Comparison of ENCODE assay signal across 19 cellular contexts in genomic region chr17:4504188-4504587, GRCh38. TPM values are rescaled to one million over a fixed set of nuclear protein-coding genes. Genes with fewer than 3 reads are reported as not detected.
DNase-seq lines count a peak whose midpoint lies in the region; ATAC-seq and TF ChIP-seq lines count a peak whose summit lies in the region.
"Had no signal": no experiment of that assay in that cellular context is flagged by ENCODE, and none has a peak within 500 bp of the region (broad histone marks: within the 10 kb centered on the region; RNA-seq: fewer than 3 reads in every experiment).

No MANE protein-coding gene starts in this region.

- H3K23ac ChIP-seq in mesenchymal stem cell (ENCODE audit: low read length in 2 of 2), result no peak overlapping the region

- no peak overlapping the region for H3K18ac ChIP-seq in mesenchymal stem cell (ENCODE audit: low read depth in 1 of 2, low read length in 2 of 2)

- WGBS in spleen, 5 donors, result 16 to 24% (median 22%) methylated on average over 5 of the region's 5 CpGs
- 87% methylated on average over 5 of the region's 5 CpGs for WGBS in mesenchymal stem cell

- no peak overlapping the region for H4K8ac ChIP-seq in mesenchymal stem cell (ENCODE audit: low read length)

- TF ChIP-seq CTCF in Loucy (conservative IDR thresholded peaks at IDR 0.05; ENCODE audit: low read length) (no peak), spleen (IDR thresholded peaks at IDR 0.05 in 8 of 11, conservative IDR thresholded peaks at IDR 0.05 in 3 of 11) (no peak)

- H3K27me3 Mint-ChIP-seq in activated naive CD4-positive, alpha-beta T cell treated with anti-CD3 and anti-CD28 coated beads for 36 hours (ENCODE audit: low read depth), result peaks cover 34% of the 10 kb centered on the region
- H3K27me3 Mint-ChIP-seq in immature natural killer cell (ENCODE audit: low read depth in 3 of 3), result peaks cover 8 to 40% (median 16%) of the 10 kb centered on the region in 3 donors

- H3K9me2 ChIP-seq in Loucy (replicated peaks; ENCODE audit: low read depth, low read length), result no peaks in the 10 kb centered on the region

- H3K36me3 Mint-ChIP-seq in activated naive CD4-positive, alpha-beta T cell treated with anti-CD3 and anti-CD28 coated beads, Interleukin-2, amount 50 U/mL, for 72 hours, result no peaks in the 10 kb centered on the region
- H3K36me3 Mint-ChIP-seq in activated naive CD4-positive, alpha-beta T cell treated with anti-CD3 and anti-CD28 coated beads for 36 hours (ENCODE audit: low read depth), result no peaks in the 10 kb centered on the region
- no peaks in the 10 kb centered on the region for H3K36me3 Mint-ChIP-seq in immature natural killer cell
- H3K36me3 Mint-ChIP-seq: memory B cell had no signal

- H3K9ac ChIP-seq in Loucy (ENCODE audit: low read depth, low read length, poor library complexity, severe bottlenecking) (peak overlapping the region; percentile 56), mesenchymal stem cell (ENCODE audit: low read length) (no peak overlapping the region)

- H2BK5ac ChIP-seq in mesenchymal stem cell (ENCODE audit: low read depth, low read length, poor library complexity, severe bottlenecking), result no peak overlapping the region

- no peaks in the 10 kb centered on the region for H3K9me3 Mint-ChIP-seq in activated naive CD4-positive, alpha-beta T cell treated with anti-CD3 and anti-CD28 coated beads, Interleukin-2, amount 50 U/mL, for 72 hours
- H3K9me3 Mint-ChIP-seq in activated naive CD4-positive, alpha-beta T cell treated with anti-CD3 and anti-CD28 coated beads for 36 hours, result no peaks in the 10 kb centered on the region
- H3K9me3 Mint-ChIP-seq in immature natural killer cell, result peaks cover 0 to 2% (median 0%) of the 10 kb centered on the region in 6 donors
- H3K9me3 Mint-ChIP-seq: activated T-cell treated with anti-CD3 and anti-CD28 coated beads, Interleukin-2, amount 50 U/mL, for 72 hours; GM23338; memory B cell; nephron had no signal

- intact Hi-C loops in activated naive CD4-positive, alpha-beta T cell treated with anti-CD3 and anti-CD28 coated beads for 36 hours (cut with micrococcal nuclease), result loop anchor here (5.0 kb wide), 1 partner anchor 82 kb away; no protein-coding TSS in a partner anchor
- intact Hi-C loops in spleen (cut with DNase I; ENCODE audit: low total_unique reads), result no loop called here

- no peaks in the 10 kb centered on the region for H3K36me3 ChIP-seq in Loucy (ENCODE audit: insufficient read depth, low read length)
- no peaks in the 10 kb centered on the region for H3K36me3 ChIP-seq in spleen
- peaks cover 0 to 22% of the 10 kb centered on the region in 2 experiments for H3K36me3 ChIP-seq in mesenchymal stem cell (ENCODE audit: control insufficient read depth in 1 of 2, insufficient read depth in 2 of 2, low read depth in 1 of 2, low read length in 2 of 2)

- no peak overlapping the region for H3K14ac ChIP-seq in mesenchymal stem cell (ENCODE audit: low read length in 2 of 2)

- H3K4me2 ChIP-seq in Loucy (ENCODE audit: low read depth, low read length, poor library complexity, severe bottlenecking) (peak overlapping the region; percentile 85), mesenchymal stem cell (ENCODE audit: low read length, poor library complexity, severe bottlenecking) (no peak overlapping the region)
- H3K4me2 ChIP-seq: GM23338 had no signal

- no peak overlapping the region for H4K91ac ChIP-seq in mesenchymal stem cell (ENCODE audit: low read length)

- H3K27me3 ChIP-seq in Loucy (ENCODE audit: insufficient read depth, low read length, poor library complexity, severe bottlenecking) (no peaks in the 10 kb centered on the region), spleen (replicated peaks in 1 of 7) (peaks cover 0 to 86% (median 21%) of the 10 kb centered on the region in 7 donors), mesenchymal stem cell (ENCODE audit: control insufficient read depth in 1 of 2, insufficient read depth in 1 of 2, low read length in 2 of 2) (peaks cover 49 to 81% of the 10 kb centered on the region in 2 experiments)

- CTCF ChIA-PET in activated naive CD4-positive, alpha-beta T cell treated with anti-CD3 and anti-CD28 coated beads for 36 hours (lab: Charles Lee), result interaction anchor here (1.0 kb wide), 1 partner anchor 82 kb away, joined by 3 read pairs; no protein-coding TSS in a partner anchor

- no peak overlapping the region for H2BK15ac ChIP-seq in mesenchymal stem cell (ENCODE audit: low read depth, poor library complexity, severe bottlenecking)

- H3K79me1 ChIP-seq in mesenchymal stem cell (replicated peaks; ENCODE audit: low read length, poor library complexity, severe bottlenecking), result no peaks in the 10 kb centered on the region

- H2BK12ac ChIP-seq in mesenchymal stem cell (ENCODE audit: low read length in 2 of 2), result no peak overlapping the region

- H2AFZ ChIP-seq in Loucy (ENCODE audit: low read length), result no peak overlapping the region
- no peak overlapping the region for H2AFZ ChIP-seq in mesenchymal stem cell (ENCODE audit: low read depth, low read length)
- H2AFZ ChIP-seq: GM23338 had no signal

- H3K4me1 Mint-ChIP-seq in activated naive CD4-positive, alpha-beta T cell treated with anti-CD3 and anti-CD28 coated beads for 36 hours (ENCODE audit: low read depth), result peaks cover 25% of the 10 kb centered on the region
- H3K4me1 Mint-ChIP-seq in immature natural killer cell, result peaks cover 30 to 33% of the 10 kb centered on the region in 2 donors

- TF ChIP-seq POLR2A in spleen (IDR thresholded peaks at IDR 0.05), result no peak

- H2AK5ac ChIP-seq in mesenchymal stem cell (ENCODE audit: low read length, severe bottlenecking), result no peak overlapping the region

- no peak for DNase-seq in activated naive CD4-positive, alpha-beta T cell treated with anti-CD3 and anti-CD28 coated beads, Interleukin-2, amount 50 U/mL, for 72 hours (ENCODE audit: low spot score in 2 of 2)
- DNase-seq in activated naive CD4-positive, alpha-beta T cell treated with anti-CD3 and anti-CD28 coated beads for 36 hours, result no peak
- DNase-seq in epithelial cell of prostate (ENCODE audit: low read depth, low spot score) (no peak), spleen (peak; percentile 60), DMS114 treated with DMSO at 0.1 percent for 48 hours (lab: John Stamatoyannopoulos, UW; ENCODE audit: unreplicated experiment) (no peak), mesenchymal stem cell (no peak), immature natural killer cell (no peak)
- DNase-seq: activated CD4-positive, alpha-beta T cell treated with anti-CD3 and anti-CD28 coated beads, Interleukin-2, amount 50 U/mL, for 48 hours; activated T-cell treated with anti-CD3 and anti-CD28 coated beads, Interleukin-2, amount 50 U/mL, for 72 hours; amniotic stem cell; NCI-H1694 treated with DMSO at 0.1 percent for 48 hours; NCI-H524 had no signal

- H3K27ac Mint-ChIP-seq in activated naive CD4-positive, alpha-beta T cell treated with anti-CD3 and anti-CD28 coated beads, Interleukin-2, amount 50 U/mL, for 72 hours, result no peak overlapping the region
- H3K27ac Mint-ChIP-seq in activated naive CD4-positive, alpha-beta T cell treated with anti-CD3 and anti-CD28 coated beads for 36 hours, result no peak overlapping the region
- H3K27ac Mint-ChIP-seq in immature natural killer cell, result no peak overlapping the region
- H3K27ac Mint-ChIP-seq: activated T-cell treated with anti-CD3 and anti-CD28 coated beads, Interleukin-2, amount 50 U/mL, for 72 hours; GM23338; memory B cell had no signal

- H3K4me3 ChIP-seq in Loucy (ENCODE audit: low read length, poor library complexity, severe bottlenecking) (peak overlapping the region; percentile 60), spleen (no peak overlapping the region), mesenchymal stem cell (ENCODE audit: insufficient read depth in 1 of 2, low read depth in 1 of 2, low read length in 2 of 2) (no peak overlapping the region)
- H3K4me3 ChIP-seq: GM23338, SK-N-MC had no signal

- H3K9me3 ChIP-seq in Loucy (ENCODE audit: insufficient read depth, low read depth, low read length) (no peaks in the 10 kb centered on the region), spleen (no peaks in the 10 kb centered on the region), mesenchymal stem cell (ENCODE audit: control insufficient read depth, low read length) (no peaks in the 10 kb centered on the region)

- no peak overlapping the region for H3K4ac ChIP-seq in mesenchymal stem cell (ENCODE audit: low read depth in 1 of 2, low read length in 2 of 2)

- H3K79me2 ChIP-seq in Loucy (ENCODE audit: insufficient read depth, low read length), result peaks cover 93% of the 10 kb centered on the region

- no peaks in the 10 kb centered on the region for H3F3A ChIP-seq in Loucy (ENCODE audit: low read depth)

- no peak overlapping the region for H2BK120ac ChIP-seq in mesenchymal stem cell (ENCODE audit: low read depth, low read length)

- H3K27ac ChIP-seq in epithelial cell of prostate, result peak overlapping the region; percentile 29
- peak overlapping the region in 4 of 8 donors; percentile 36 to 56 (median 52) for H3K27ac ChIP-seq in spleen
- H3K27ac ChIP-seq in mesenchymal stem cell (ENCODE audit: low read length, poor library complexity, severe bottlenecking), result no peak overlapping the region
- H3K27ac ChIP-seq: SK-N-MC had no signal

- no peak overlapping the region for H3K4me3 Mint-ChIP-seq in activated naive CD4-positive, alpha-beta T cell treated with anti-CD3 and anti-CD28 coated beads for 36 hours
- H3K4me3 Mint-ChIP-seq in immature natural killer cell, result no peak overlapping the region
- H3K4me3 Mint-ChIP-seq: activated T-cell treated with anti-CD3 and anti-CD28 coated beads, Interleukin-2, amount 50 U/mL, for 72 hours; GM23338; memory B cell; nephron had no signal

- ATAC-seq in activated naive CD4-positive, alpha-beta T cell treated with anti-CD3 and anti-CD28 coated beads, Interleukin-2, amount 50 U/mL, for 72 hours, result peak; percentile 21 to 26
- ATAC-seq: GM23338 had no signal

- peaks cover 77% of the 10 kb centered on the region for H3K4me1 ChIP-seq in Loucy (ENCODE audit: insufficient read depth, low read length, poor library complexity, severe bottlenecking)
- H3K4me1 ChIP-seq in spleen, result peaks cover 45 to 100% (median 79%) of the 10 kb centered on the region in 6 donors
- H3K4me1 ChIP-seq in mesenchymal stem cell (ENCODE audit: control insufficient read depth, insufficient read depth, low read depth, low read length), result peaks cover 25% of the 10 kb centered on the region

- H4K20me1 ChIP-seq in Loucy (ENCODE audit: insufficient read depth, low read length, poor library complexity, severe bottlenecking), result peaks cover 6% of the 10 kb centered on the region

RNA-seq across cellular contexts. Expression of gene SPNS2, which starts 5.5 kb away (rescaled TPM):
- under 1 TPM; 0.16 to 0.64 TPM for total RNA-seq in activated naive CD4-positive, alpha-beta T cell treated with anti-CD3 and anti-CD28 coated beads, Interleukin-2, amount 50 U/mL, for 72 hours
- total RNA-seq in activated naive CD4-positive, alpha-beta T cell treated with anti-CD3 and anti-CD28 coated beads for 36 hours, result 1 to 10 TPM in 1 of 2 experiments, under 1 TPM in 1; 0.45 to 1.1 TPM
- total RNA-seq in spleen, result 10 to 100 TPM; 19.6 to 53.5 (median 36.6) TPM
- polyA plus RNA-seq in spleen, result 10 to 100 TPM in 2 of 3 donors, 1 to 10 TPM in 1; 8.1 to 20.4 (median 13.2) TPM
- 0.01 TPM for polyA plus RNA-seq in mesenchymal stem cell (2013, experiment 1 of 2)
- polyA plus RNA-seq in mesenchymal stem cell (2013, experiment 2 of 2), result not detected
- polyA plus RNA-seq in immature natural killer cell, result under 1 TPM in 1 of 3 donors, not detected in 2; 0.26 TPM
- polyA plus RNA-seq: AG04450 had no signal

RNA-seq across cellular contexts. Expression of gene MYBBP1A, which starts 51.0 kb away (rescaled TPM):
- 10 to 100 TPM; 62.3 to 71.3 TPM for total RNA-seq in activated naive CD4-positive, alpha-beta T cell treated with anti-CD3 and anti-CD28 coated beads, Interleukin-2, amount 50 U/mL, for 72 hours
- total RNA-seq in activated naive CD4-positive, alpha-beta T cell treated with anti-CD3 and anti-CD28 coated beads for 36 hours, result 10 to 100 TPM; 73.7 to 80.7 TPM
- 10 to 100 TPM; 37.1 to 71.2 (median 54.4) TPM for total RNA-seq in spleen
- 10 to 100 TPM; 24.7 to 48.6 (median 35.5) TPM for polyA plus RNA-seq in spleen
- polyA plus RNA-seq in mesenchymal stem cell (2013, experiment 1 of 2), result 20.8 TPM
- 19.7 TPM for polyA plus RNA-seq in mesenchymal stem cell (2013, experiment 2 of 2)
- 10 to 100 TPM in 1 of 3 donors, 1 to 10 TPM in 2; 3.5 to 21.9 (median 7.2) TPM for polyA plus RNA-seq in immature natural killer cell

RNA-seq across cellular contexts. Expression of gene GGT6, which starts 56.2 kb away (rescaled TPM):
- not detected for total RNA-seq in activated naive CD4-positive, alpha-beta T cell treated with anti-CD3 and anti-CD28 coated beads, Interleukin-2, amount 50 U/mL, for 72 hours
- total RNA-seq in activated naive CD4-positive, alpha-beta T cell treated with anti-CD3 and anti-CD28 coated beads for 36 hours, result not detected
- total RNA-seq in spleen, result under 1 TPM in 1 of 7 donors, not detected in 6; 0.42 TPM
- polyA plus RNA-seq in spleen, result under 1 TPM in 1 of 3 donors, not detected in 2; 0.03 TPM
- not detected for polyA plus RNA-seq in mesenchymal stem cell (2013, experiment 1 of 2)
- polyA plus RNA-seq in mesenchymal stem cell (2013, experiment 2 of 2), result not detected
- polyA plus RNA-seq in immature natural killer cell, result not detected
- total RNA-seq: activated T-cell treated with anti-CD3 and anti-CD28 coated beads, Interleukin-2, amount 50 U/mL, for 72 hours; chondrocyte had no signal
- polyA plus RNA-seq: AG04450, GM23338 had no signal

Comparison
In these comparisons a context has a peak if more than half of its experiments do, and no peak if none do; other contexts are left out.
1. RNA of gene SPNS2, which starts 5.5 kb away (total RNA-seq): 19.6 to 53.5 TPM in spleen; 0.45 to 1.1 TPM in activated naive CD4-positive, alpha-beta T cell treated with anti-CD3 and anti-CD28 coated beads for 36 hours and 0.16 to 0.64 TPM in activated naive CD4-positive, alpha-beta T cell treated with anti-CD3 and anti-CD28 coated beads, Interleukin-2, amount 50 U/mL, for 72 hours; every median in the first group is over 4 times any median in the second.